Comparison of ENCODE assay signal across 1 cellular context in genomic region chr11:69295079-69295994, GRCh38.
TF ChIP-seq lines count a peak whose summit lies in the region.

No MANE protein-coding gene starts in this region.

TF ChIP-seq in H1, 55 proteins besides CTCF, POLR2A, EP300 and RAD21:
- TF ChIP-seq CBX8 (IDR thresholded peaks at IDR 0.05; ENCODE audit: borderline replicate concordance, low read depth, low read length): no peak
- TF ChIP-seq RNF2 (IDR thresholded peaks at IDR 0.05; ENCODE audit: borderline replicate concordance, low read depth, low read length, missing control alignments, poor library complexity, severe bottlenecking): no peak
- TF ChIP-seq GABPA (IDR thresholded peaks at IDR 0.05; ENCODE audit: borderline replicate concordance, insufficient read depth, low read length): no peak
- no peak for TF ChIP-seq TCF12 (IDR thresholded peaks at IDR 0.05; ENCODE audit: low read depth, low read length)
- TF ChIP-seq CREB1 (IDR thresholded peaks at IDR 0.05): no peak
- no peak for TF ChIP-seq SIN3A (conservative IDR thresholded peaks at IDR 0.05 in 1 of 2, IDR thresholded peaks at IDR 0.05 in 1 of 2; ENCODE audit: low read depth in 1 of 2, low read length in 2 of 2)
- no peak for TF ChIP-seq KDM4A (IDR thresholded peaks at IDR 0.05; ENCODE audit: low read depth, low read length, severe bottlenecking)
- no peak for TF ChIP-seq SIRT6 (IDR thresholded peaks at IDR 0.05; ENCODE audit: low read length)
- no peak for TF ChIP-seq ATF2 (IDR thresholded peaks at IDR 0.05; ENCODE audit: low read length)
